In genomic region chr6:120903836-120904235, GRCh38 we compare ENCODE assay signal across 22 cellular contexts.
DNase-seq lines count a peak whose midpoint lies in the region; ATAC-seq and TF ChIP-seq lines count a peak whose summit lies in the region.
"Had no signal": no experiment of that assay in that cellular context is flagged by ENCODE, and none has a peak within 500 bp of the region (broad histone marks: within the 10 kb centered on the region; RNA-seq: fewer than 3 reads in every experiment).

No MANE protein-coding gene starts in this region.

- no TSS peak for BruUV-seq in mammary epithelial cell (replicated peaks; lab: Mats Ljungman, UMichigan)

- no peaks in the 10 kb centered on the region for H3F3A ChIP-seq in neural progenitor cell (ENCODE audit: low read depth)

- WGBS in mammary epithelial cell (ENCODE audit: low coverage, missing lambda C conversion rate): 18% methylated on average over 2 of the region's 2 CpGs

- DNase-seq in mammary epithelial cell: peak; percentile 9
- DNase-seq in breast epithelium (ENCODE audit: low spot score in 2 of 2): no peak
- DNase-seq in epithelial cell of esophagus (ENCODE audit: low read depth): peak; percentile 33
- DNase-seq in neural progenitor cell (ENCODE audit: low spot score): peak; percentile 39
- no peak for DNase-seq in SHP77 treated with DMSO at 0.1 percent for 48 hours (lab: John Stamatoyannopoulos, UW)
- DNase-seq in T-cell: no peak
- DNase-seq in Ammon's horn (ENCODE audit: low spot score): no peak
- DNase-seq: AML-193; DMS79 treated with DMSO at 0.1 percent for 48 hours; GDM1; GOT3; NCI-H1092 treated with DMSO at 0.1 percent for 48 hours; NCI-H146; NCI-H2081; NCI-H2171 treated with DMSO at 0.1 percent for 48 hours; NK-92 treated with Interleukin-12 subunit alpha and Interleukin-12 subunit beta, amount 100 ng/mL, for 24 hours; SHP77; SK-N-SH had no signal

- no peak for TF ChIP-seq CTCF in mammary epithelial cell (conservative IDR thresholded peaks at IDR 0.05 in 1 of 2, IDR thresholded peaks at IDR 0.05 in 1 of 2; ENCODE audit: extremely low read depth in 1 of 2, insufficient read depth in 1 of 2, low read depth in 1 of 2, low read length in 2 of 2)
- no peak for TF ChIP-seq CTCF in breast epithelium (IDR thresholded peaks at IDR 0.05)
- TF ChIP-seq CTCF in epithelial cell of esophagus (IDR thresholded peaks at IDR 0.05; ENCODE audit: insufficient read depth, low read depth, low read length, missing control alignments): no peak
- no peak for TF ChIP-seq CTCF in neural progenitor cell (IDR thresholded peaks at IDR 0.05)

- H3K4me1 Mint-ChIP-seq in neural progenitor cell (peaks cover 2% of the 10 kb centered on the region), T-cell (no peaks in the 10 kb centered on the region)
- H3K4me1 Mint-ChIP-seq: CD14-positive monocyte had no signal

- H3K4me2 ChIP-seq in mammary epithelial cell (ENCODE audit: insufficient read depth, low read depth, low read length) (no peak overlapping the region), neural progenitor cell (no peak overlapping the region)
- H3K4me2 ChIP-seq: SK-N-SH had no signal

- H3K4me1 ChIP-seq in mammary epithelial cell (ENCODE audit: insufficient read depth, low read length) (no peaks in the 10 kb centered on the region), breast epithelium (no peaks in the 10 kb centered on the region), neural progenitor cell (peaks cover 7% of the 10 kb centered on the region)

- in situ Hi-C loops in mammary epithelial cell (cut with MboI; ENCODE audit: low sequenced_read_pairs in 2 of 2): no loop called here

- no peaks in the 10 kb centered on the region for H4K20me1 ChIP-seq in mammary epithelial cell (ENCODE audit: insufficient read depth, low read length)
- no peaks in the 10 kb centered on the region for H4K20me1 ChIP-seq in neural progenitor cell (ENCODE audit: low read depth)

- H3K27ac ChIP-seq in mammary epithelial cell (ENCODE audit: insufficient read depth, low read depth, low read length) (no peak overlapping the region), breast epithelium (no peak overlapping the region), neural progenitor cell (no peak overlapping the region)
- H3K27ac ChIP-seq: 22Rv1 had no signal

- H3K36me3 Mint-ChIP-seq in neural progenitor cell (no peaks in the 10 kb centered on the region), T-cell (no peaks in the 10 kb centered on the region)
- H3K36me3 Mint-ChIP-seq: CD14-positive monocyte had no signal

- H3K27me3 ChIP-seq in mammary epithelial cell (ENCODE audit: insufficient read depth, low read length): no peaks in the 10 kb centered on the region
- H3K27me3 ChIP-seq in breast epithelium: no peaks in the 10 kb centered on the region
- no peaks in the 10 kb centered on the region for H3K27me3 ChIP-seq in neural progenitor cell

- intact Hi-C loops in mammary epithelial cell (cut with micrococcal nuclease): no loop called here
- intact Hi-C loops in breast epithelium (cut with DNase I; ENCODE audit: low total_unique reads): no loop called here

- H3K9ac ChIP-seq in mammary epithelial cell (ENCODE audit: insufficient read depth, low read length): no peak overlapping the region
- no peak overlapping the region for H3K9ac ChIP-seq in neural progenitor cell
- H3K9ac ChIP-seq: SK-N-SH had no signal

- no peaks in the 10 kb centered on the region for H3K9me3 Mint-ChIP-seq in neural progenitor cell
- H3K9me3 Mint-ChIP-seq in T-cell: no peaks in the 10 kb centered on the region

- ATAC-seq in HG03432 (IDR thresholded peaks at IDR 0.05; ENCODE audit: unreplicated experiment) (no peak), T-cell (replicated peaks in 1 of 4) (no peak)
- ATAC-seq: HCT116 had no signal

- CTCF ChIA-PET in mammary epithelial cell (lab: Charles Lee; ENCODE audit: low non-redundant PET): no interaction called here
- CTCF ChIA-PET in T-cell (lab: Charles Lee): interaction anchor here in 1 of 2 donors (0.7 kb wide), 1 partner anchor 30 kb away, joined by 3 read pairs; no protein-coding TSS in a partner anchor

- H3K27ac Mint-ChIP-seq in neural progenitor cell (no peak overlapping the region), T-cell (no peak overlapping the region)
- H3K27ac Mint-ChIP-seq: CD14-positive monocyte had no signal

- H2AFZ ChIP-seq in mammary epithelial cell (ENCODE audit: low read depth, low read length) (no peak overlapping the region), neural progenitor cell (replicated peaks) (no peak overlapping the region)

- no peaks in the 10 kb centered on the region for H3K36me3 ChIP-seq in mammary epithelial cell (ENCODE audit: insufficient read depth, low read length)
- no peaks in the 10 kb centered on the region for H3K36me3 ChIP-seq in breast epithelium
- H3K36me3 ChIP-seq in neural progenitor cell: no peaks in the 10 kb centered on the region

- no peak for TF ChIP-seq POLR2A in breast epithelium (IDR thresholded peaks at IDR 0.05)

- no peaks in the 10 kb centered on the region for H3K27me3 Mint-ChIP-seq in neural progenitor cell (ENCODE audit: insufficient read depth, low read depth)
- no peaks in the 10 kb centered on the region for H3K27me3 Mint-ChIP-seq in T-cell

- dilution Hi-C loops in mammary epithelial cell (cut with HindIII; ENCODE audit: low sequenced_read_pairs): no loop called here

- H3K9me3 ChIP-seq in mammary epithelial cell (replicated peaks; ENCODE audit: insufficient read depth, low read length) (no peaks in the 10 kb centered on the region), breast epithelium (no peaks in the 10 kb centered on the region), neural progenitor cell (ENCODE audit: low read depth) (no peaks in the 10 kb centered on the region)
- H3K9me3 ChIP-seq: SK-N-SH had no signal

- H3K4me3 Mint-ChIP-seq in neural progenitor cell (no peak overlapping the region), T-cell (no peak overlapping the region)
- H3K4me3 Mint-ChIP-seq: CD14-positive monocyte had no signal

- POLR2A ChIA-PET in T-cell (lab: Charles Lee): interaction anchor here in 1 of 2 donors (0.6 kb wide), 1 partner anchor 878 kb away, joined by 3 read pairs; no protein-coding TSS in a partner anchor

- H3K4me3 ChIP-seq in mammary epithelial cell (replicated peaks in 1 of 3; ENCODE audit: insufficient read depth in 1 of 3, low read depth in 2 of 3, low read length in 3 of 3): no peak overlapping the region
- no peak overlapping the region for H3K4me3 ChIP-seq in breast epithelium
- H3K4me3 ChIP-seq in epithelial cell of esophagus (ENCODE audit: low read length): no peak overlapping the region
- H3K4me3 ChIP-seq in neural progenitor cell: no peak overlapping the region

- H3K79me2 ChIP-seq in mammary epithelial cell (ENCODE audit: insufficient read depth, low read length) (no peaks in the 10 kb centered on the region), neural progenitor cell (ENCODE audit: low read depth) (no peaks in the 10 kb centered on the region)

Comparison
In these comparisons a context has a peak if more than half of its experiments do, and no peak if none do; other contexts are left out.
1. DNase-seq: peak in mammary epithelial cell (single experiment), epithelial cell of esophagus (single experiment) and neural progenitor cell (single experiment); none in breast epithelium (0 of 2), SHP77 treated with DMSO at 0.1 percent for 48 hours (single experiment), T-cell (0 of 34) and Ammon's horn (single experiment).